Comparison of ENCODE assay signal across 11 cellular contexts in genomic region chr1:10569531-10569930, GRCh38.
"Had no signal": no experiment of that assay in that cellular context is flagged by ENCODE, and none has a peak within 500 bp of the region (broad histone marks: within the 10 kb centered on the region; RNA-seq: fewer than 3 reads in every experiment).

No MANE protein-coding gene starts in this region.

- H3K36me3 ChIP-seq: HAP-1 had no signal

- H3K27ac Mint-ChIP-seq: GM23338, HFFc6 had no signal

- H3K9ac ChIP-seq: GM23248 had no signal

- H2AFZ ChIP-seq: GM23248, GM23338 had no signal

- H3K4me2 ChIP-seq: GM23338 had no signal

- H3K27ac ChIP-seq: GM23248 had no signal

- DNase-seq: GM23248, GOT3, H7, H9, HCEC 1CT, HFFc6 had no signal

- H3K4me3 Mint-ChIP-seq: GM23338, H9, HFFc6 had no signal

- H3K4me3 ChIP-seq: GM23248, GM23338, HAP-1 had no signal

- ATAC-seq: GM23338, HCT116 had no signal

- H3K9me3 ChIP-seq: HAP-1 had no signal

- H3K4me1 Mint-ChIP-seq: GM23338, H9 had no signal

- FAIRE-seq: H1, H54 had no signal
